In genomic region chr3:125624341-125624740, GRCh38 we compare ENCODE assay signal across 13 cellular contexts. TPM values are rescaled to one million over a fixed set of nuclear protein-coding genes. Genes with fewer than 3 reads are reported as not detected.
DNase-seq lines count a peak whose midpoint lies in the region; ATAC-seq and TF ChIP-seq lines count a peak whose summit lies in the region.
"Had no signal": no experiment of that assay in that cellular context is flagged by ENCODE, and none has a peak within 500 bp of the region (broad histone marks: within the 10 kb centered on the region; RNA-seq: fewer than 3 reads in every experiment).

No MANE protein-coding gene starts in this region.

- H3K9me3 ChIP-seq in HEK293 (ENCODE audit: control insufficient read depth, insufficient read depth, low read depth, low read length) (no peaks in the 10 kb centered on the region), adipocyte (ENCODE audit: control insufficient read depth, low read length) (peaks cover 4% of the 10 kb centered on the region), lower lobe of right lung (no peaks in the 10 kb centered on the region), thyroid gland (no peaks in the 10 kb centered on the region), mesenchymal stem cell (ENCODE audit: control insufficient read depth, low read length) (no peaks in the 10 kb centered on the region)

- H4K91ac ChIP-seq in mesenchymal stem cell (ENCODE audit: low read length), result no peak overlapping the region

- no peaks in the 10 kb centered on the region for H3K4me1 ChIP-seq in HEK293 (ENCODE audit: control insufficient read depth, insufficient read depth, low read length)
- H3K4me1 ChIP-seq in adipocyte (ENCODE audit: control insufficient read depth, insufficient read depth, low read length), result peaks cover 10% of the 10 kb centered on the region
- peaks cover 11% of the 10 kb centered on the region for H3K4me1 ChIP-seq in lower lobe of right lung
- H3K4me1 ChIP-seq in thyroid gland, result peaks cover 26 to 42% of the 10 kb centered on the region in 2 donors
- H3K4me1 ChIP-seq in mesenchymal stem cell (ENCODE audit: control insufficient read depth, insufficient read depth, low read depth, low read length), result peaks cover 3% of the 10 kb centered on the region

- no peak overlapping the region for H3K4me2 ChIP-seq in mesenchymal stem cell (ENCODE audit: low read length, poor library complexity, severe bottlenecking)

- WGBS in thyroid gland, 2 donors, result 57 to 73% methylated on average over 5 of the region's 5 CpGs
- WGBS in mesenchymal stem cell, result 66% methylated on average over 3 of the region's 5 CpGs

- no peak overlapping the region for H3K14ac ChIP-seq in mesenchymal stem cell (ENCODE audit: low read length in 2 of 2)

- TF ChIP-seq CTCF in HEK293 (tag by site-specific recombination; IDR thresholded peaks at IDR 0.05) (no peak), lower lobe of right lung (IDR thresholded peaks at IDR 0.05) (no peak), thyroid gland (IDR thresholded peaks at IDR 0.05) (no peak)

- no peak overlapping the region for H3K18ac ChIP-seq in mesenchymal stem cell (ENCODE audit: low read depth in 1 of 2, low read length in 2 of 2)

- no peak overlapping the region for H2BK120ac ChIP-seq in mesenchymal stem cell (ENCODE audit: low read depth, low read length)

- H3K4me3 ChIP-seq in HEK293 (ENCODE audit: low read depth, low read length) (no peak overlapping the region), adipocyte (ENCODE audit: low read length) (no peak overlapping the region), lower lobe of right lung (no peak overlapping the region), thyroid gland (replicated peaks in 1 of 3) (no peak overlapping the region), mesenchymal stem cell (ENCODE audit: insufficient read depth in 1 of 2, low read depth in 1 of 2, low read length in 2 of 2) (no peak overlapping the region)

- ATAC-seq in lower lobe of right lung (peak; percentile 36 to 70), HG03378 (IDR thresholded peaks at IDR 0.05; ENCODE audit: unreplicated experiment) (no peak)
- ATAC-seq: PC-3 had no signal

- no peak overlapping the region for H3K23ac ChIP-seq in mesenchymal stem cell (ENCODE audit: low read length in 2 of 2)

- CTCF ChIA-PET in HEK293 (lab: Yijun Ruan, JAX), result interaction anchor here (0.6 kb wide), 2 partner anchors 20 to 40 kb away, joined by 3 read pairs; no protein-coding TSS in a partner anchor

- no peaks in the 10 kb centered on the region for H3K27me3 ChIP-seq in adipocyte (replicated peaks; ENCODE audit: control insufficient read depth, insufficient read depth, low read length)
- no peaks in the 10 kb centered on the region for H3K27me3 ChIP-seq in lower lobe of right lung (ENCODE audit: low read depth)
- H3K27me3 ChIP-seq in thyroid gland, result no peaks in the 10 kb centered on the region
- H3K27me3 ChIP-seq in mesenchymal stem cell (ENCODE audit: control insufficient read depth in 1 of 2, insufficient read depth in 1 of 2, low read length in 2 of 2), result peaks cover 0 to 4% of the 10 kb centered on the region in 2 experiments

- no peak overlapping the region for H2AFZ ChIP-seq in mesenchymal stem cell (ENCODE audit: low read depth, low read length)

- H4K8ac ChIP-seq in mesenchymal stem cell (ENCODE audit: low read length), result no peak overlapping the region

- H2BK12ac ChIP-seq in mesenchymal stem cell (ENCODE audit: low read length in 2 of 2), result no peak overlapping the region

- H2BK15ac ChIP-seq in mesenchymal stem cell (ENCODE audit: low read depth, poor library complexity, severe bottlenecking), result no peak overlapping the region

- POLR2A ChIA-PET in HEK293 (lab: Yijun Ruan, JAX), result interaction anchor here (0.5 to 0.8 kb wide), 2 partner anchors 12 to 28 kb away, joined by 3 read pairs; no protein-coding TSS in a partner anchor

- H3K4ac ChIP-seq in mesenchymal stem cell (ENCODE audit: low read depth in 1 of 2, low read length in 2 of 2), result no peak overlapping the region

- no peaks in the 10 kb centered on the region for H3K79me1 ChIP-seq in mesenchymal stem cell (replicated peaks; ENCODE audit: low read length, poor library complexity, severe bottlenecking)

- H3K36me3 ChIP-seq in HEK293 (ENCODE audit: control insufficient read depth in 2 of 2, insufficient read depth in 1 of 2, low read length in 2 of 2) (no peaks in the 10 kb centered on the region), adipocyte (ENCODE audit: control insufficient read depth, insufficient read depth, low read length, severe bottlenecking) (no peaks in the 10 kb centered on the region), lower lobe of right lung (no peaks in the 10 kb centered on the region), thyroid gland (no peaks in the 10 kb centered on the region), mesenchymal stem cell (ENCODE audit: control insufficient read depth in 1 of 2, insufficient read depth in 2 of 2, low read depth in 1 of 2, low read length in 2 of 2) (no peaks in the 10 kb centered on the region)

- intact Hi-C loops in lower lobe of right lung (cut with DNase I), result no loop called here
- intact Hi-C loops in thyroid gland (cut with DNase I), result no loop called here

- H3K9ac ChIP-seq in adipocyte (ENCODE audit: low read length) (no peak overlapping the region), mesenchymal stem cell (ENCODE audit: low read length) (no peak overlapping the region)

- DNase-seq in adipocyte (ENCODE audit: low read depth), result peak; percentile 14
- no peak for DNase-seq in lower lobe of right lung
- DNase-seq in thyroid gland, result no peak
- no peak for DNase-seq in stimulated activated CD4-positive, alpha-beta T cell treated with anti-CD3 and anti-CD28 coated beads, Interleukin-2, amount 100 ng/mL, for 24 hours
- DNase-seq in mesenchymal stem cell, result no peak
- DNase-seq: AML-193, DMS 273 treated with DMSO at 0.1 percent for 48 hours, NCI-H187 treated with DMSO at 0.1 percent for 48 hours, NCI-H446 treated with DMSO at 0.1 percent for 48 hours, PC-3 had no signal

- TF ChIP-seq POLR2A in thyroid gland (IDR thresholded peaks at IDR 0.05), result no peak

- H2AK5ac ChIP-seq in mesenchymal stem cell (ENCODE audit: low read length, severe bottlenecking), result no peak overlapping the region

- no peak overlapping the region for H2BK5ac ChIP-seq in mesenchymal stem cell (ENCODE audit: low read depth, low read length, poor library complexity, severe bottlenecking)

- H3K27ac ChIP-seq in HEK293 (ENCODE audit: extremely low read depth, low read depth, low read length), result no peak overlapping the region
- H3K27ac ChIP-seq in lower lobe of right lung, result peak overlapping the region; percentile 64
- H3K27ac ChIP-seq in thyroid gland, result peak overlapping the region; percentile 53 to 92 (median 86)
- H3K27ac ChIP-seq in mesenchymal stem cell (ENCODE audit: low read length, poor library complexity, severe bottlenecking), result no peak overlapping the region
- H3K27ac ChIP-seq: RWPE1 had no signal

TF ChIP-seq in HEK293, 187 proteins besides CTCF, POLR2A, EP300 and RAD21:
- TF ChIP-seq ZBTB7A (tag by site-specific recombination; IDR thresholded peaks at IDR 0.05; ENCODE audit: low read depth), result no peak
- TF ChIP-seq, protein P1, sequence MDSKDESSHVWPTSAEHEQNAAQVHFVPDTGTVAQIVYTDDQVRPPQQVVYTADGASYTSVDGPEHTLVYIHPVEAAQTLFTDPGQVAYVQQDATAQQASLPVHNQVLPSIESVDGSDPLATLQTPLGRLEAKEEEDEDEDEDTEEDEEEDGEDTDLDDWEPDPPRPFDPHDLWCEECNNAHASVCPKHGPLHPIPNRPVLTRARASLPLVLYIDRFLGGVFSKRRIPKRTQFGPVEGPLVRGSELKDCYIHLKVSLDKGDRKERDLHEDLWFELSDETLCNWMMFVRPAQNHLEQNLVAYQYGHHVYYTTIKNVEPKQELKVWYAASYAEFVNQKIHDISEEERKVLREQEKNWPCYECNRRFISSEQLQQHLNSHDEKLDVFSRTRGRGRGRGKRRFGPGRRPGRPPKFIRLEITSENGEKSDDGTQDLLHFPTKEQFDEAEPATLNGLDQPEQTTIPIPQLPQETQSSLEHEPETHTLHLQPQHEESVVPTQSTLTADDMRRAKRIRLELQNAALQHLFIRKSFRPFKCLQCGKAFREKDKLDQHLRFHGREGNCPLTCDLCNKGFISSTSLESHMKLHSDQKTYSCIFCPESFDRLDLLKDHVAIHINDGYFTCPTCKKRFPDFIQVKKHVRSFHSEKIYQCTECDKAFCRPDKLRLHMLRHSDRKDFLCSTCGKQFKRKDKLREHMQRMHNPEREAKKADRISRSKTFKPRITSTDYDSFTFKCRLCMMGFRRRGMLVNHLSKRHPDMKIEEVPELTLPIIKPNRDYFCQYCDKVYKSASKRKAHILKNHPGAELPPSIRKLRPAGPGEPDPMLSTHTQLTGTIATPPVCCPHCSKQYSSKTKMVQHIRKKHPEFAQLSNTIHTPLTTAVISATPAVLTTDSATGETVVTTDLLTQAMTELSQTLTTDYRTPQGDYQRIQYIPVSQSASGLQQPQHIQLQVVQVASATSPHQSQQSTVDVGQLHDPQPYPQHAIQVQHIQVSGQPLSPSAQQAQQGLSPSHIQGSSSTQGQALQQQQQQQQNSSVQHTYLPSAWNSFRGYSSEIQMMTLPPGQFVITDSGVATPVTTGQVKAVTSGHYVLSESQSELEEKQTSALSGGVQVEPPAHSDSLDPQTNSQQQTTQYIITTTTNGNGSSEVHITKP (tag by site-specific recombination; IDR thresholded peaks at IDR 0.05), result peak; percentile 86
- TF ChIP-seq GLIS1 (tag by site-specific recombination; IDR thresholded peaks at IDR 0.05), result peak; percentile 15; the same call in 1 of the 2 replicates
TF ChIP-seq in HEK293: peak in this region for 2.

RNA-seq across cellular contexts. Expression of gene OSBPL11, which starts 29.0 kb away (rescaled TPM):
- total RNA-seq in lower lobe of right lung (29.9 TPM), thyroid gland (10 to 100 TPM; 10.9 to 18.4 (median 15.1) TPM)
- polyA plus RNA-seq in mesenchymal stem cell (2013, experiment 1 of 2), result 9.7 TPM
- polyA plus RNA-seq in mesenchymal stem cell (2013, experiment 2 of 2), result 10.0 TPM

Comparison
In these comparisons a context has a peak if more than half of its experiments do, and no peak if none do; other contexts are left out.
1. H3K27ac ChIP-seq: peak in lower lobe of right lung (single experiment) and thyroid gland (3 of 3); none in HEK293 (single experiment) and mesenchymal stem cell (single experiment).